Comparison of ENCODE assay signal across 1 cellular context in the genomic region with DNA sequence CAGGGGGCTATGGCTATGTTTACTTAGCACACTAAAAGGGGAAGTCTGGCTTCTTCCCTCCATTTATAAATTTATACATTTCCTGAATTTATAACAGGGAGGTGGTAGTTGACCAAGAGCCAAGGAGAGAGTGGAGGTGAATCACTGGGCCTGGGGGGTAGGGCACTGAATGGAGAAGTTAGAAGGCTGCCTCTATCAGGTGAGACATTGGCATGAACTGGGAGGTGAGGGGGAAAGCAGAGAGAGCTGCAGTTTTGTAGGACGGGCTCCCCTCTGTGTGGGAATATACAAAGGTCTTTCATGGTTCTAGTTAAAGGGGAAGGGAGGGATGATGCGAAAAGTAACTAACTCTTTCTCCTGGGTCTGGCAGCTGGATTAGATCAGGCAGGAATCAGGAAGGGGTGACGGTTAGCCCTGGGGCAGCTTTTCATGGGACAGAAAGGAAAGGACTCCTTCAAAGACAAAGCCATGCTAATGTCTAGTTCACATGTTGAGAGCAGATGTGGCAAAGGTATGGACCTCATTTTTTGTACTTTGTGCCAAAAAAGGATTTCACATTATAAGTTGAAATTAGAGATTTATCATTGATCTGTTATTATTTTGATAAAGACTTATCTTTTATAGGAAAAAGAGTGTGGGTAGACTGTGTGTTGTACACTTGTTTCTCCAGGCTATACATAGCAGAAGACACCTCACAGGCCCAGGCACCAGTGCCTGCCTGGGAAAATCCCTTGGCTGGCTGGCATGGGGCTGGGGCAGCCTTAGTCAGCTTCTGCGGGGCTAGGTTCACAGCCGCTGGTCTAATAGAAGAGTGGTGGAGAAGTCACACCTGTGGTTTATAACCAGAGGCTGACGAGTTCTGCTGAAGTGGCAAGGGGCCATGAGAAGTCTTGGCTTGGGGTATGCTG.
TF ChIP-seq lines count a peak whose summit lies in the region.

No MANE protein-coding gene starts in this region.

TF ChIP-seq in SK-N-SH treated with all-trans-retinoic acid at 6 μM for 48 hours, 23 proteins besides CTCF, POLR2A, EP300 and RAD21 (continued from another document):
- TF ChIP-seq, protein P1, sequence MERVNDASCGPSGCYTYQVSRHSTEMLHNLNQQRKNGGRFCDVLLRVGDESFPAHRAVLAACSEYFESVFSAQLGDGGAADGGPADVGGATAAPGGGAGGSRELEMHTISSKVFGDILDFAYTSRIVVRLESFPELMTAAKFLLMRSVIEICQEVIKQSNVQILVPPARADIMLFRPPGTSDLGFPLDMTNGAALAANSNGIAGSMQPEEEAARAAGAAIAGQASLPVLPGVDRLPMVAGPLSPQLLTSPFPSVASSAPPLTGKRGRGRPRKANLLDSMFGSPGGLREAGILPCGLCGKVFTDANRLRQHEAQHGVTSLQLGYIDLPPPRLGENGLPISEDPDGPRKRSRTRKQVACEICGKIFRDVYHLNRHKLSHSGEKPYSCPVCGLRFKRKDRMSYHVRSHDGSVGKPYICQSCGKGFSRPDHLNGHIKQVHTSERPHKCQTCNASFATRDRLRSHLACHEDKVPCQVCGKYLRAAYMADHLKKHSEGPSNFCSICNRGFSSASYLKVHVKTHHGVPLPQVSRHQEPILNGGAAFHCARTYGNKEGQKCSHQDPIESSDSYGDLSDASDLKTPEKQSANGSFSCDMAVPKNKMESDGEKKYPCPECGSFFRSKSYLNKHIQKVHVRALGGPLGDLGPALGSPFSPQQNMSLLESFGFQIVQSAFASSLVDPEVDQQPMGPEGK (CRISPR knock-in tag; IDR thresholded peaks at IDR 0.05; ENCODE audit: borderline replicate concordance): no peak
- TF ChIP-seq PPARA (CRISPR knock-in tag; IDR thresholded peaks at IDR 0.05; ENCODE audit: borderline replicate concordance): no peak
- TF ChIP-seq, protein P2, sequence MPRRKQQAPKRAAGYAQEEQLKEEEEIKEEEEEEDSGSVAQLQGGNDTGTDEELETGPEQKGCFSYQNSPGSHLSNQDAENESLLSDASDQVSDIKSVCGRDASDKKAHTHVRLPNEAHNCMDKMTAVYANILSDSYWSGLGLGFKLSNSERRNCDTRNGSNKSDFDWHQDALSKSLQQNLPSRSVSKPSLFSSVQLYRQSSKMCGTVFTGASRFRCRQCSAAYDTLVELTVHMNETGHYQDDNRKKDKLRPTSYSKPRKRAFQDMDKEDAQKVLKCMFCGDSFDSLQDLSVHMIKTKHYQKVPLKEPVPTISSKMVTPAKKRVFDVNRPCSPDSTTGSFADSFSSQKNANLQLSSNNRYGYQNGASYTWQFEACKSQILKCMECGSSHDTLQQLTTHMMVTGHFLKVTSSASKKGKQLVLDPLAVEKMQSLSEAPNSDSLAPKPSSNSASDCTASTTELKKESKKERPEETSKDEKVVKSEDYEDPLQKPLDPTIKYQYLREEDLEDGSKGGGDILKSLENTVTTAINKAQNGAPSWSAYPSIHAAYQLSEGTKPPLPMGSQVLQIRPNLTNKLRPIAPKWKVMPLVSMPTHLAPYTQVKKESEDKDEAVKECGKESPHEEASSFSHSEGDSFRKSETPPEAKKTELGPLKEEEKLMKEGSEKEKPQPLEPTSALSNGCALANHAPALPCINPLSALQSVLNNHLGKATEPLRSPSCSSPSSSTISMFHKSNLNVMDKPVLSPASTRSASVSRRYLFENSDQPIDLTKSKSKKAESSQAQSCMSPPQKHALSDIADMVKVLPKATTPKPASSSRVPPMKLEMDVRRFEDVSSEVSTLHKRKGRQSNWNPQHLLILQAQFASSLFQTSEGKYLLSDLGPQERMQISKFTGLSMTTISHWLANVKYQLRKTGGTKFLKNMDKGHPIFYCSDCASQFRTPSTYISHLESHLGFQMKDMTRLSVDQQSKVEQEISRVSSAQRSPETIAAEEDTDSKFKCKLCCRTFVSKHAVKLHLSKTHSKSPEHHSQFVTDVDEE (CRISPR knock-in tag; IDR thresholded peaks at IDR 0.05): peak; percentile 59; the same call in 1 of the 2 replicates
- TF ChIP-seq TCF4 (CRISPR knock-in tag; IDR thresholded peaks at IDR 0.05; ENCODE audit: borderline replicate concordance): peak; percentile 95
